37 cellular contexts compared by ENCODE assay signal in the genomic region with DNA sequence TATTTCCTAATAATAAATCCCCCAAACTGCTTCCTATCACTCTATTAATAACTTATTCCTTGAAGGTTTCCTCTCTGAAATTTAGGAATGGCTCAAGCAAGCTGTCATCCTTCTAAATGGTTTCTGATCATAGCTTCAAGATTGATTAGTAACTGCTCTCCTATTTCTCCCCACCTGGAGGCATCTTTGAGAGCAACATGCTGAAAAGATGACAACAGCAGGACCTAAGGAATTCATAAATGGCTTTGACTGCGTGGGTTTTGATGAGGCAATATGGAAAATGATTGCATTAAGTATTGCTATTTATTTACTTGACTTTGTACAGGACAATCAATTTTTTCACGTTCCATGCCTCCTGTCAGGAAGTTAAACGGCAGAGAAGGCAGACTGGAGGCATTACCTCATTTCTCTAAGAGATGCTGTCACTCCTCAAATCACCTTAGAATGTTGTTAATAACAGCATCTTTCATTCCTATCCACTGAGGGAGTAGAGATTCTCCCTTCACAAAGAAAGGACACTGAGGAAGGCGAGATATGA.
"Had no signal": no experiment of that assay in that cellular context is flagged by ENCODE, and none has a peak within 500 bp of the region (broad histone marks: within the 10 kb centered on the region; RNA-seq: fewer than 3 reads in every experiment).

No MANE protein-coding gene starts in this region.

- H3K36me3 Mint-ChIP-seq: activated naive CD4-positive, alpha-beta T cell treated with anti-CD3 and anti-CD28 coated beads, Interleukin-2, amount 10 ng/mL, durations not matched to agents 7 days and 5 days; activated naive CD4-positive, alpha-beta T cell treated with anti-CD3 and anti-CD28 coated beads, Interleukin-2, amount 50 U/mL, for 24 hours; activated naive CD4-positive, alpha-beta T cell treated with anti-CD3 and anti-CD28 coated beads, Interleukin-2, amount 50 U/mL, for 72 hours; activated naive CD8-positive, alpha-beta T cell; activated naive CD8-positive, alpha-beta T cell treated with anti-CD3 and anti-CD28 coated beads for 36 hours; activated naive CD8-positive, alpha-beta T cell treated with anti-CD3 and anti-CD28 coated beads, Interleukin-2, amount 10 ng/mL, durations not matched to agents 7 days and 5 days; brain had no signal

- H3K9me3 ChIP-seq: adrenal gland, ascending aorta, body of pancreas, breast epithelium had no signal

- H3K9me3 Mint-ChIP-seq: activated naive CD4-positive, alpha-beta T cell treated with anti-CD3 and anti-CD28 coated beads for 36 hours; activated naive CD4-positive, alpha-beta T cell treated with anti-CD3 and anti-CD28 coated beads, Interleukin-2, amount 10 ng/mL, durations not matched to agents 7 days and 5 days; activated naive CD4-positive, alpha-beta T cell treated with anti-CD3 and anti-CD28 coated beads, Interleukin-2, amount 50 U/mL, for 24 hours; activated naive CD8-positive, alpha-beta T cell treated with anti-CD3 and anti-CD28 coated beads for 36 hours; activated naive CD8-positive, alpha-beta T cell treated with anti-CD3 and anti-CD28 coated beads, Interleukin-2, amount 10 ng/mL, durations not matched to agents 7 days and 5 days; activated naive CD8-positive, alpha-beta T cell treated with anti-CD3 and anti-CD28 coated beads, Interleukin-2, amount 50 U/mL, for 24 hours; activated T-cell treated with anti-CD3 and anti-CD28 coated beads, Interleukin-2, amount 50 U/mL, for 24 hours; activated T-helper 1 cell treated with anti-CD3 and anti-CD28 coated beads, Interleukin-12 subunit alpha, Interleukin-12 subunit beta, Interleukin-2, Interleukin-4 antibody, amounts not matched to agents 30 ng/mL and 10 ng/mL and 1 ng/mL, durations not matched to agents 14 hours and 24 hours and 36 hours; activated T-helper 17 cell treated with anti-CD3 and anti-CD28 coated beads, Interleukin-2, amount 50 U/mL, for 72 hours; activated T-helper 2 cell treated with anti-CD3 and anti-CD28 coated beads, Interferon-gamma antibody, Interleukin-2, Interleukin-4, amounts not matched to agents 10 μg/mL and 5 μg/mL and 100 μg/mL, durations not matched to agents 14 hours and 24 hours and 36 hours; brain had no signal

- DNase-seq: activated effector memory CD4-positive, alpha-beta T cell treated with anti-CD3 and anti-CD28 coated beads, Interleukin-2, amount 50 U/mL, for 16 hours; activated effector memory CD4-positive, alpha-beta T cell treated with Interleukin-2 at 50 U/mL for 16 hours; activated gamma-delta T cell; activated gamma-delta T cell treated with Interleukin-2 at 50 U/mL for 16 hours; activated naive CD4-positive, alpha-beta T cell; activated naive CD4-positive, alpha-beta T cell treated with anti-CD3 and anti-CD28 coated beads for 36 hours; activated naive CD4-positive, alpha-beta T cell treated with anti-CD3 and anti-CD28 coated beads, Interleukin-2, amount 10 ng/mL, durations not matched to agents 7 days and 5 days; activated naive CD4-positive, alpha-beta T cell treated with anti-CD3 and anti-CD28 coated beads, Interleukin-2, amount 50 U/mL, for 16 hours; activated naive CD4-positive, alpha-beta T cell treated with Interleukin-2 at 50 U/mL for 16 hours; activated naive CD8-positive, alpha-beta T cell treated with anti-CD3 and anti-CD28 coated beads for 36 hours; activated naive CD8-positive, alpha-beta T cell treated with anti-CD3 and anti-CD28 coated beads, Interleukin-2, amount 10 ng/mL, durations not matched to agents 7 days and 5 days; activated naive CD8-positive, alpha-beta T cell treated with anti-CD3 and anti-CD28 coated beads, Interleukin-2, amount 50 U/mL, for 24 hours; activated T-cell treated with anti-CD3 and anti-CD28 coated beads, Interleukin-2, amount 50 U/mL, for 1 hour; activated T-cell treated with anti-CD3 and anti-CD28 coated beads, Interleukin-2, amount 50 U/mL, for 24 hours; activated T-cell treated with anti-CD3 and anti-CD28 coated beads, Interleukin-2, amount 50 U/mL, for 48 hours; activated T-cell treated with anti-CD3 and anti-CD28 coated beads, Interleukin-2, amount 50 U/mL, for 72 hours; adrenal gland; amniotic stem cell; amygdala; anterior cingulate cortex; aorta; body of pancreas; brain microvascular endothelial cell; caudate nucleus; central memory CD4-positive, alpha-beta T cell; cerebellar nuclear complex had no signal

- H3K27ac ChIP-seq: adrenal gland, ascending aorta, body of pancreas, brain microvascular endothelial cell, breast epithelium, cardiac muscle cell had no signal

- H3K27ac Mint-ChIP-seq: activated naive CD4-positive, alpha-beta T cell treated with anti-CD3 and anti-CD28 coated beads for 36 hours; activated naive CD4-positive, alpha-beta T cell treated with anti-CD3 and anti-CD28 coated beads, Interleukin-2, amount 10 ng/mL, durations not matched to agents 7 days and 5 days; activated naive CD4-positive, alpha-beta T cell treated with anti-CD3 and anti-CD28 coated beads, Interleukin-2, amount 50 U/mL, for 24 hours; activated naive CD4-positive, alpha-beta T cell treated with anti-CD3 and anti-CD28 coated beads, Interleukin-2, amount 50 U/mL, for 72 hours; activated naive CD8-positive, alpha-beta T cell; activated naive CD8-positive, alpha-beta T cell treated with anti-CD3 and anti-CD28 coated beads for 36 hours; activated naive CD8-positive, alpha-beta T cell treated with anti-CD3 and anti-CD28 coated beads, Interleukin-2, amount 10 ng/mL, durations not matched to agents 7 days and 5 days; activated naive CD8-positive, alpha-beta T cell treated with anti-CD3 and anti-CD28 coated beads, Interleukin-2, amount 50 U/mL, for 24 hours; activated T-cell treated with anti-CD3 and anti-CD28 coated beads, Interleukin-2, amount 50 U/mL, for 24 hours; activated T-cell treated with anti-CD3 and anti-CD28 coated beads, Interleukin-2, amount 50 U/mL, for 72 hours; activated T-helper 1 cell treated with anti-CD3 and anti-CD28 coated beads, Interleukin-12 subunit alpha, Interleukin-12 subunit beta, Interleukin-2, Interleukin-4 antibody, amounts not matched to agents 30 ng/mL and 10 ng/mL and 1 ng/mL, durations not matched to agents 14 hours and 24 hours and 36 hours; activated T-helper 17 cell treated with anti-CD3 and anti-CD28 coated beads, Interleukin-2, amount 50 U/mL, for 72 hours; activated T-helper 2 cell treated with anti-CD3 and anti-CD28 coated beads, Interferon-gamma antibody, Interleukin-2, Interleukin-4, amounts not matched to agents 10 μg/mL and 5 μg/mL and 100 μg/mL, durations not matched to agents 14 hours and 24 hours and 36 hours; brain had no signal

- H3K36me3 ChIP-seq: adrenal gland, ascending aorta, brain microvascular endothelial cell, breast epithelium, cardiac muscle cell had no signal

- H3K4me1 ChIP-seq: adrenal gland, ascending aorta, body of pancreas, breast epithelium had no signal

- H3K4me3 ChIP-seq: adrenal gland, ascending aorta, body of pancreas, breast epithelium, cardiac muscle cell had no signal

- H3K4me1 Mint-ChIP-seq: activated naive CD4-positive, alpha-beta T cell treated with anti-CD3 and anti-CD28 coated beads, Interleukin-2, amount 10 ng/mL, durations not matched to agents 7 days and 5 days; activated naive CD4-positive, alpha-beta T cell treated with anti-CD3 and anti-CD28 coated beads, Interleukin-2, amount 50 U/mL, for 24 hours; activated naive CD8-positive, alpha-beta T cell treated with anti-CD3 and anti-CD28 coated beads for 36 hours; activated naive CD8-positive, alpha-beta T cell treated with anti-CD3 and anti-CD28 coated beads, Interleukin-2, amount 10 ng/mL, durations not matched to agents 7 days and 5 days; activated naive CD8-positive, alpha-beta T cell treated with anti-CD3 and anti-CD28 coated beads, Interleukin-2, amount 50 U/mL, for 24 hours; activated T-helper 17 cell treated with anti-CD3 and anti-CD28 coated beads, Interleukin-2, amount 50 U/mL, for 72 hours; central memory CD8-positive, alpha-beta T cell had no signal

- H3K27me3 ChIP-seq: adrenal gland, ascending aorta, body of pancreas, brain microvascular endothelial cell, breast epithelium, cardiac muscle cell had no signal

- H3K27me3 Mint-ChIP-seq: activated naive CD4-positive, alpha-beta T cell treated with anti-CD3 and anti-CD28 coated beads, Interleukin-2, amount 10 ng/mL, durations not matched to agents 7 days and 5 days; activated naive CD8-positive, alpha-beta T cell treated with anti-CD3 and anti-CD28 coated beads for 36 hours; activated naive CD8-positive, alpha-beta T cell treated with anti-CD3 and anti-CD28 coated beads, Interleukin-2, amount 50 U/mL, for 24 hours; activated T-cell treated with anti-CD3 and anti-CD28 coated beads, Interleukin-2, amount 50 U/mL, for 24 hours; activated T-helper 17 cell treated with anti-CD3 and anti-CD28 coated beads, Interleukin-2, amount 50 U/mL, for 72 hours; brain; central memory CD8-positive, alpha-beta T cell had no signal

- ATAC-seq: activated naive CD4-positive, alpha-beta T cell treated with anti-CD3 and anti-CD28 coated beads, Interleukin-2, amount 50 U/mL, for 72 hours; activated naive CD8-positive, alpha-beta T cell treated with anti-CD3 and anti-CD28 coated beads, Interleukin-2, amount 50 U/mL, for 24 hours; activated T-cell treated with anti-CD3 and anti-CD28 coated beads, Interleukin-2, amount 50 U/mL, for 72 hours; activated T-helper 17 cell treated with anti-CD3 and anti-CD28 coated beads, Interleukin-2, amount 50 U/mL, for 72 hours; body of pancreas had no signal

- H3K4me3 Mint-ChIP-seq: activated naive CD4-positive, alpha-beta T cell treated with anti-CD3 and anti-CD28 coated beads for 36 hours; activated naive CD4-positive, alpha-beta T cell treated with anti-CD3 and anti-CD28 coated beads, Interleukin-2, amount 10 ng/mL, durations not matched to agents 7 days and 5 days; activated naive CD4-positive, alpha-beta T cell treated with anti-CD3 and anti-CD28 coated beads, Interleukin-2, amount 50 U/mL, for 24 hours; activated naive CD8-positive, alpha-beta T cell; activated naive CD8-positive, alpha-beta T cell treated with anti-CD3 and anti-CD28 coated beads for 36 hours; activated naive CD8-positive, alpha-beta T cell treated with anti-CD3 and anti-CD28 coated beads, Interleukin-2, amount 10 ng/mL, durations not matched to agents 7 days and 5 days; activated naive CD8-positive, alpha-beta T cell treated with anti-CD3 and anti-CD28 coated beads, Interleukin-2, amount 50 U/mL, for 24 hours; activated T-cell treated with anti-CD3 and anti-CD28 coated beads, Interleukin-2, amount 50 U/mL, for 24 hours; activated T-cell treated with anti-CD3 and anti-CD28 coated beads, Interleukin-2, amount 50 U/mL, for 72 hours; activated T-helper 1 cell treated with anti-CD3 and anti-CD28 coated beads, Interleukin-12 subunit alpha, Interleukin-12 subunit beta, Interleukin-2, Interleukin-4 antibody, amounts not matched to agents 30 ng/mL and 10 ng/mL and 1 ng/mL, durations not matched to agents 14 hours and 24 hours and 36 hours; activated T-helper 17 cell treated with anti-CD3 and anti-CD28 coated beads, Interleukin-2, amount 50 U/mL, for 72 hours; brain; central memory CD8-positive, alpha-beta T cell had no signal
